Comparison of ENCODE assay signal across 21 cellular contexts in genomic region chr4:134327274-134328122, GRCh38.
A peak's percentile ranks its signal among the peaks of the same experiment; 100 is the strongest.
DNase-seq lines count a peak whose midpoint lies in the region; TF ChIP-seq lines count a peak whose summit lies in the region.
"Had no signal": no experiment of that assay in that cellular context is flagged by ENCODE, and none has a peak within 500 bp of the region (broad histone marks: within the 10 kb centered on the region; RNA-seq: fewer than 3 reads in every experiment).

No MANE protein-coding gene starts in this region.

- no peak overlapping the region for H3K14ac ChIP-seq in neuronal stem cell (ENCODE audit: low read length)

- H3K4me1 ChIP-seq in neuronal stem cell (ENCODE audit: control insufficient read depth in 2 of 2, insufficient read depth in 1 of 2, low read depth in 1 of 2, low read length in 2 of 2), result peaks cover 0 to 5% of the 10 kb centered on the region in 2 donors
- H3K4me1 ChIP-seq: SJSA1 had no signal

- H3K36me3 ChIP-seq in neuronal stem cell (replicated peaks in 1 of 2; ENCODE audit: control insufficient read depth in 2 of 2, insufficient read depth in 2 of 2, low read length in 2 of 2), result no peaks in the 10 kb centered on the region
- H3K36me3 ChIP-seq in brain microvascular endothelial cell (replicated peaks), result no peaks in the 10 kb centered on the region
- H3K36me3 ChIP-seq: SJSA1 had no signal

- H3K36me3 Mint-ChIP-seq in progenitor cell of endocrine pancreas (ENCODE audit: insufficient read depth), result no peaks in the 10 kb centered on the region
- H3K36me3 Mint-ChIP-seq: CD8-positive, alpha-beta T cell had no signal

- no peaks in the 10 kb centered on the region for H3K27me3 Mint-ChIP-seq in progenitor cell of endocrine pancreas

- in situ Hi-C loops in brain microvascular endothelial cell (cut with HindIII; ENCODE audit: low pct_ligation_motif_present, low sequenced_read_pairs), result no loop called here

- H3K9ac ChIP-seq in neuronal stem cell (ENCODE audit: low read depth, low read length, poor library complexity), result no peak overlapping the region

- no peak overlapping the region for H3K23ac ChIP-seq in neuronal stem cell (ENCODE audit: low read depth, low read length, poor library complexity)

- H3K79me1 ChIP-seq in neuronal stem cell (ENCODE audit: low read depth, low read length), result no peaks in the 10 kb centered on the region

- no peaks in the 10 kb centered on the region for H3K27me3 ChIP-seq in neuronal stem cell (ENCODE audit: control insufficient read depth in 3 of 3, insufficient read depth in 3 of 3, low read depth in 1 of 3, low read length in 3 of 3)
- no peaks in the 10 kb centered on the region for H3K27me3 ChIP-seq in brain microvascular endothelial cell (replicated peaks)
- H3K27me3 ChIP-seq: SJSA1 had no signal

- no peaks in the 10 kb centered on the region for H3K9me3 ChIP-seq in neuronal stem cell (replicated peaks in 1 of 2; ENCODE audit: control insufficient read depth in 2 of 2, insufficient read depth in 1 of 2, low read depth in 1 of 2, low read length in 2 of 2)
- H3K9me3 ChIP-seq: SJSA1 had no signal

- H2BK5ac ChIP-seq in neuronal stem cell (ENCODE audit: low read length), result no peak overlapping the region

- peak overlapping the region; percentile 75 for H2AFZ ChIP-seq in neuronal stem cell (ENCODE audit: low read length)

- DNase-seq in Daoy (ENCODE audit: low read depth) (peak; percentile 60), NCI-H446 (lab: John Stamatoyannopoulos, UW) (peak; percentile 63 to 79), SHP77 (lab: John Stamatoyannopoulos, UW) (peak; percentile 56 to 62), neuronal stem cell (ENCODE audit: low spot score) (no peak), NCI-H748 treated with DMSO at 0.1 percent for 48 hours (lab: John Stamatoyannopoulos, UW) (no peak), brain microvascular endothelial cell (no peak), progenitor cell of endocrine pancreas (ENCODE audit: low spot score, unreplicated experiment) (no peak)
- DNase-seq in stimulated activated CD4-positive, alpha-beta T cell treated with anti-CD3 and anti-CD28 coated beads, Interleukin-1b, Interleukin-23, amount 100 ng/mL, for 48 hours, result no peak
- DNase-seq: 8988T; AML-193; C1 segment of cervical spinal cord; CD8-positive, alpha-beta T cell; GDM1; KBM-7; MM.1S; NCI-H1048; NCI-H1417 treated with DMSO at 0.1 percent for 48 hours; NCI-H2029; NK-92 treated with Interleukin-12 subunit alpha and Interleukin-12 subunit beta, amount 100 ng/mL, for 24 hours; T-helper 1 cell had no signal

- H2BK12ac ChIP-seq in neuronal stem cell (ENCODE audit: low read length), result no peak overlapping the region

- TF ChIP-seq CTCF in brain microvascular endothelial cell (IDR thresholded peaks at IDR 0.05; ENCODE audit: low read depth, low read length, missing control alignments) (no peak), progenitor cell of endocrine pancreas (IDR thresholded peaks at IDR 0.05; ENCODE audit: unreplicated experiment) (no peak)

- no peak overlapping the region for H3K27ac Mint-ChIP-seq in progenitor cell of endocrine pancreas
- H3K27ac Mint-ChIP-seq: CD8-positive, alpha-beta T cell had no signal

- H2AK5ac ChIP-seq in neuronal stem cell (ENCODE audit: low read depth, low read length), result no peak overlapping the region

- H3K9me3 Mint-ChIP-seq in progenitor cell of endocrine pancreas (ENCODE audit: low read depth), result peaks cover 2% of the 10 kb centered on the region

- H3K4me3 ChIP-seq in neuronal stem cell (ENCODE audit: low read length in 2 of 2), result no peak overlapping the region
- no peak overlapping the region for H3K4me3 ChIP-seq in brain microvascular endothelial cell (ENCODE audit: low read depth, low read length)
- H3K4me3 ChIP-seq: SJSA1 had no signal

- H2BK120ac ChIP-seq in neuronal stem cell (ENCODE audit: low read depth, low read length), result no peak overlapping the region

- H4K91ac ChIP-seq in neuronal stem cell (ENCODE audit: low read depth, low read length, poor library complexity), result no peak overlapping the region

- H3K4me2 ChIP-seq in neuronal stem cell (ENCODE audit: insufficient read depth, low read length, poor library complexity, severe bottlenecking), result no peak overlapping the region

- WGBS in neuronal stem cell (ENCODE audit: extremely low coverage in 2 of 2, insufficient read length in 2 of 2, insufficient replicate concordance in 1 of 2), 2 donors, result no CpG with 5 or more reads among the region's 41 CpGs

- H3K27ac ChIP-seq in neuronal stem cell (replicated peaks; ENCODE audit: low read length) (no peak overlapping the region), brain microvascular endothelial cell (no peak overlapping the region)
- H3K27ac ChIP-seq: SJSA1 had no signal

- H3K18ac ChIP-seq in neuronal stem cell (ENCODE audit: low read length), result no peak overlapping the region

- H4K8ac ChIP-seq in neuronal stem cell (ENCODE audit: low read depth, low read length), result no peak overlapping the region

- H3K4ac ChIP-seq in neuronal stem cell (ENCODE audit: low read length), result no peak overlapping the region

- H3K4me3 Mint-ChIP-seq in progenitor cell of endocrine pancreas (ENCODE audit: low read depth), result no peak overlapping the region
- H3K4me3 Mint-ChIP-seq: CD8-positive, alpha-beta T cell had no signal

- H2BK15ac ChIP-seq in neuronal stem cell (ENCODE audit: low read length), result no peak overlapping the region

- peaks cover 5% of the 10 kb centered on the region for H3K4me1 Mint-ChIP-seq in progenitor cell of endocrine pancreas (ENCODE audit: low read depth)

Comparison
In these comparisons a context has a peak if more than half of its experiments do, and no peak if none do; other contexts are left out.
1. DNase-seq: peak in Daoy (single experiment), NCI-H446 (2 of 2) and SHP77 (2 of 2); none in neuronal stem cell (single experiment), stimulated activated CD4-positive, alpha-beta T cell treated with anti-CD3 and anti-CD28 coated beads, Interleukin-1b, Interleukin-23, amount 100 ng/mL, for 48 hours (single experiment), NCI-H748 treated with DMSO at 0.1 percent for 48 hours (single experiment), brain microvascular endothelial cell (single experiment) and progenitor cell of endocrine pancreas (single experiment).